13 cellular contexts compared by ENCODE assay signal in genomic region chr7:4706384-4707032, GRCh38.
A peak's percentile ranks its signal among the peaks of the same experiment; 100 is the strongest.
DNase-seq lines count a peak whose midpoint lies in the region; ATAC-seq and TF ChIP-seq lines count a peak whose summit lies in the region.
"Had no signal": no experiment of that assay in that cellular context is flagged by ENCODE, and none has a peak within 500 bp of the region (broad histone marks: within the 10 kb centered on the region; RNA-seq: fewer than 3 reads in every experiment).

No MANE protein-coding gene starts in this region.

- H3K9me3 ChIP-seq in neutrophil, result no peaks in the 10 kb centered on the region
- H3K9me3 ChIP-seq: ascending aorta, SK-N-SH had no signal

- H3K27me3 ChIP-seq in neutrophil, result no peaks in the 10 kb centered on the region
- H3K27me3 ChIP-seq: ascending aorta had no signal

- no peaks in the 10 kb centered on the region for H3K36me3 ChIP-seq in neutrophil

- no peak for TF ChIP-seq CTCF in neutrophil (IDR thresholded peaks at IDR 0.05)

- DNase-seq in CD1c-positive myeloid dendritic cell (ENCODE audit: extremely low spot score) (peak; percentile 70), OCI-M1 (lab: John Stamatoyannopoulos, UW) (peak; percentile 5), glomerular visceral epithelial cell (ENCODE audit: extremely low spot score) (peak; percentile 63), NCI-H1694 (lab: John Stamatoyannopoulos, UW) (no peak), HUDEP-2 (lab: John Stamatoyannopoulos, UW; ENCODE audit: unreplicated experiment in 76 of 76) (no peak)
- DNase-seq in activated CD4-positive, alpha-beta T cell treated with anti-CD3 and anti-CD28 coated beads for 4 hours, result no peak
- DNase-seq: naive B cell, NCI-H2107, SK-N-SH had no signal

- peak overlapping the region in 1 of 2 experiments; percentile 2 for H3K4me3 ChIP-seq in neutrophil (ENCODE audit: low read depth in 1 of 2, low read length in 1 of 2)
- H3K4me3 ChIP-seq: ascending aorta had no signal

- H3K27ac ChIP-seq in neutrophil, result peak overlapping the region; percentile 61
- H3K27ac ChIP-seq: C4-2B had no signal

- no peak for ATAC-seq in GM21737 (IDR thresholded peaks at IDR 0.05; ENCODE audit: unreplicated experiment)

- peaks cover 22 to 24% of the 10 kb centered on the region in 2 experiments for H3K4me1 ChIP-seq in neutrophil (ENCODE audit: control insufficient read depth in 1 of 2, insufficient read depth in 1 of 2, low read depth in 1 of 2, low read length in 1 of 2)

Comparison
In these comparisons a context has a peak if more than half of its experiments do, and no peak if none do; other contexts are left out.
1. DNase-seq: peak in CD1c-positive myeloid dendritic cell (single experiment), OCI-M1 (single experiment) and glomerular visceral epithelial cell (single experiment); none in NCI-H1694 (single experiment), HUDEP-2 (0 of 76) and activated CD4-positive, alpha-beta T cell treated with anti-CD3 and anti-CD28 coated beads for 4 hours (0 of 2).